In the genomic region with DNA sequence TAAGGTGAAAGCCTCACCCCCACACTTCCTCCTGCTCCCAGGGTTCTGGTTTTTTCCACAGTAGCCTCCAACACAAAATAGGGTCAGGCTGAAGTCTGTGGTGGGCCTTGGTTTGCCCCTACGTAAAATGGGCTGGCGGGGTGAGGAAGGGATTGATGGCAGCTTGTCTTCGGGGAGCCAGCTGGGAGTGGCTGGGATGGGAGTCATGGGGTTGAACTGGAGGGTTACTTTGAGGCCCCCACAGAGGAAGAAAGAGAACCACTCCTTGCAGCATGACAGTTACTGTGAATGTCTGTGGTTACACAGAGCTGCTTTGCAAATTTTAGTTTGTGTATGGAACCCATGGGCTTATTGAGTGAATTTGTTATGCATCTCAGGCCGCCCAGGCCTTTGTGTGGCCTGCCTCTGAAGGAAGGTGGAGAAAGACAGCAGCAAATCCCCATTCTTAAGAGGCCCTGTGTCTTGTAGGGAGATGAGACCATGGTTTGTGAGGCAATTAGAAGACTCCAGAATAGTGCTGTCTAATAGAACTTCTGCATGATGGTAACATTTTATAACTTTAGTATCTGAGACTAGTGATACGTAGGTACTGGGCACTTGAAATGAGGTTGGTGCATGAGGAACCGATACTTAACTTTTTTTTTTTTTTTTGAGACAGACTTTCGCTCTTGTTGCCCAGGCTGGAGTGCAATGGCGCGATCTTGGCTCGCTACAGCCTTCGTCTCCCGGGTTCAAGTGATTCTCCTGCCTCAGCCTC, we compare ENCODE assay signal across 8 cellular contexts. TPM values are rescaled to one million over a fixed set of nuclear protein-coding genes. Genes with fewer than 3 reads are reported as not detected.
A peak's percentile ranks its signal among the peaks of the same experiment; 100 is the strongest.
DNase-seq lines count a peak whose midpoint lies in the region; ATAC-seq and TF ChIP-seq lines count a peak whose summit lies in the region.

No MANE protein-coding gene starts in this region.

- H3K27me3 Mint-ChIP-seq in CD14-positive monocyte (ENCODE audit: low read depth in 3 of 3), result peaks cover 0 to 3% (median 0%) of the 10 kb centered on the region in 3 donors

- peaks cover 76% of the 10 kb centered on the region for H3K4me1 Mint-ChIP-seq in CD14-positive monocyte

- H3K27ac ChIP-seq in cingulate gyrus (ENCODE audit: low read depth, low read length), result peak overlapping the region; percentile 48
- no peak overlapping the region for H3K27ac ChIP-seq in brain microvascular endothelial cell

- peak; percentile 32 for ATAC-seq in GM19397 (IDR thresholded peaks at IDR 0.05; ENCODE audit: unreplicated experiment)
- peak; percentile 41 for ATAC-seq in HG03521 (IDR thresholded peaks at IDR 0.05; ENCODE audit: unreplicated experiment)

- no peaks in the 10 kb centered on the region for H3K27me3 ChIP-seq in brain microvascular endothelial cell (replicated peaks)

- H3K9me3 Mint-ChIP-seq in CD14-positive monocyte, result no peaks in the 10 kb centered on the region

- TF ChIP-seq CTCF in CD14-positive monocyte (IDR thresholded peaks at IDR 0.05) (no peak), brain microvascular endothelial cell (IDR thresholded peaks at IDR 0.05; ENCODE audit: low read depth, low read length, missing control alignments) (no peak)

- intact Hi-C loops in CD14-positive monocyte (cut with micrococcal nuclease), result no loop called here

- H3K36me3 ChIP-seq in brain microvascular endothelial cell (replicated peaks), result peaks cover 56% of the 10 kb centered on the region

- in situ Hi-C loops in brain microvascular endothelial cell (cut with HindIII; ENCODE audit: low pct_ligation_motif_present, low sequenced_read_pairs), result no loop called here

- DNase-seq in CD14-positive monocyte (ENCODE audit: low spot score) (no peak), NCI-H2081 treated with DMSO at 0.1 percent for 48 hours (lab: John Stamatoyannopoulos, UW) (no peak), brain microvascular endothelial cell (no peak), AML-193 (lab: John Stamatoyannopoulos, UW) (no peak), DMS53 treated with DMSO at 0.1 percent for 48 hours (lab: John Stamatoyannopoulos, UW; ENCODE audit: unreplicated experiment) (no peak)

- H3K4me3 ChIP-seq in brain microvascular endothelial cell (ENCODE audit: low read depth, low read length), result no peak overlapping the region

- peaks cover 65 to 88% of the 10 kb centered on the region in 2 donors for H3K36me3 Mint-ChIP-seq in CD14-positive monocyte

- peak overlapping the region; percentile 88 to 95 (median 94) for H3K27ac Mint-ChIP-seq in CD14-positive monocyte

- peak overlapping the region; percentile 42 to 58 for H3K4me3 Mint-ChIP-seq in CD14-positive monocyte

RNA-seq across cellular contexts. Expression of gene TRIM8, which starts 8.1 kb away (rescaled TPM):
- polyA plus RNA-seq in CD14-positive monocyte, result 10 to 100 TPM; 39.4 to 41.4 TPM
